ENCODE assay signal across 14 cellular contexts in the genomic region with DNA sequence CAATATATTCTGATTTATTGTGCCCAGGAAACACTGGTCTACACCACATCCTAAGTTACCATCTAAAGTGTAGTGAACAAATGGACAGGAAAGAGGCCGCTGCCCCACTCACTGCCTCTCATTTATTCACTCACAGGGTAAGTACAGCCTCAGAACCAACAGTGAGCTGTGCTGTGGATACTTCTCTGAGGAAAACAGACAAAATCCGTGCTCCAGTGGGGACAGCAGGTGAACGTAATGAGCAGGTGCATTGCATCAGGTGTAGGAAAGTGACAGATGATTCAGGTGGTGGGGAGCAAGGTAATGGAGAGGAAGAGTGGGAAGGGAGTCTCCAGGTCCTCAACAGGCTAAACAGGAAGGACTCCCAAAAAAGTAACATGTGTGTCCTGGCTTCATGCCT. TPM values are rescaled to one million over a fixed set of nuclear protein-coding genes. Genes with fewer than 3 reads are reported as not detected.
DNase-seq lines count a peak whose midpoint lies in the region; ATAC-seq and TF ChIP-seq lines count a peak whose summit lies in the region.
"Had no signal": no experiment of that assay in that cellular context is flagged by ENCODE, and none has a peak within 500 bp of the region (broad histone marks: within the 10 kb centered on the region; RNA-seq: fewer than 3 reads in every experiment).

No MANE protein-coding gene starts in this region.

- CTCF ChIA-PET in activated CD8-positive, alpha-beta memory T cell treated with anti-CD3 and anti-CD28 coated beads, Interleukin-2, amount 10 ng/mL, durations not matched to agents 7 days and 5 days (lab: Charles Lee): interaction anchor here (2.6 kb wide), 1 partner anchor 83 kb away, joined by 9 read pairs; no protein-coding TSS in a partner anchor

- no peak for ATAC-seq in activated T-cell treated with anti-CD3 and anti-CD28 coated beads, Interleukin-2, amount 50 U/mL, for 72 hours (replicated peaks in 1 of 2)
- no peak for ATAC-seq in activated CD8-positive, alpha-beta memory T cell treated with anti-CD3 and anti-CD28 coated beads, Interleukin-2, amount 10 ng/mL, durations not matched to agents 7 days and 5 days

- H3K36me3 Mint-ChIP-seq in activated T-cell treated with anti-CD3 and anti-CD28 coated beads, Interleukin-2, amount 50 U/mL, for 72 hours (ENCODE audit: insufficient read depth in 2 of 2): no peaks in the 10 kb centered on the region
- H3K36me3 Mint-ChIP-seq in activated CD8-positive, alpha-beta memory T cell treated with anti-CD3 and anti-CD28 coated beads, Interleukin-2, amount 10 ng/mL, durations not matched to agents 7 days and 5 days: no peaks in the 10 kb centered on the region
- H3K36me3 Mint-ChIP-seq: CD14-positive monocyte had no signal

- TF ChIP-seq CTCF in GM20000 (IDR thresholded peaks at IDR 0.05; ENCODE audit: extremely low read depth, missing control alignments): no peak

- peak; percentile 14 for DNase-seq in activated T-cell treated with anti-CD3 and anti-CD28 coated beads, Interleukin-2, amount 50 U/mL, for 1 hour
- no peak for DNase-seq in activated T-cell treated with anti-CD3 and anti-CD28 coated beads, Interleukin-2, amount 50 U/mL, for 72 hours
- peak; percentile 3 for DNase-seq in GM20000 (ENCODE audit: low spot score)
- peak; percentile 36 for DNase-seq in activated CD8-positive, alpha-beta memory T cell treated with anti-CD3 and anti-CD28 coated beads, Interleukin-2, amount 10 ng/mL, durations not matched to agents 7 days and 5 days
- peak; percentile 35 for DNase-seq in mesenteric fat pad (ENCODE audit: low spot score)
- DNase-seq in activated naive CD4-positive, alpha-beta T cell (lab: John Stamatoyannopoulos, UW): no peak
- no peak for DNase-seq in NCI-H774 (lab: John Stamatoyannopoulos, UW)
- DNase-seq: H9, NCI-H446 treated with DMSO at 0.1 percent for 48 hours, Right ventricle myocardium superior had no signal

- H3K4me3 Mint-ChIP-seq in activated T-cell treated with anti-CD3 and anti-CD28 coated beads, Interleukin-2, amount 50 U/mL, for 72 hours: no peak overlapping the region
- no peak overlapping the region for H3K4me3 Mint-ChIP-seq in activated CD8-positive, alpha-beta memory T cell treated with anti-CD3 and anti-CD28 coated beads, Interleukin-2, amount 10 ng/mL, durations not matched to agents 7 days and 5 days
- H3K4me3 Mint-ChIP-seq: H9 had no signal

- peaks cover 23% of the 10 kb centered on the region for H3K4me1 Mint-ChIP-seq in activated T-cell treated with anti-CD3 and anti-CD28 coated beads, Interleukin-2, amount 50 U/mL, for 72 hours (ENCODE audit: low read depth)
- H3K4me1 Mint-ChIP-seq in activated CD8-positive, alpha-beta memory T cell treated with anti-CD3 and anti-CD28 coated beads, Interleukin-2, amount 10 ng/mL, durations not matched to agents 7 days and 5 days: peaks cover 22% of the 10 kb centered on the region

- no peak overlapping the region for H3K27ac Mint-ChIP-seq in activated T-cell treated with anti-CD3 and anti-CD28 coated beads, Interleukin-2, amount 50 U/mL, for 72 hours
- H3K27ac Mint-ChIP-seq in activated CD8-positive, alpha-beta memory T cell treated with anti-CD3 and anti-CD28 coated beads, Interleukin-2, amount 10 ng/mL, durations not matched to agents 7 days and 5 days: no peak overlapping the region
- H3K27ac Mint-ChIP-seq: CD14-positive monocyte, H9 had no signal

- no peaks in the 10 kb centered on the region for H3K9me3 Mint-ChIP-seq in activated T-cell treated with anti-CD3 and anti-CD28 coated beads, Interleukin-2, amount 50 U/mL, for 72 hours
- no peaks in the 10 kb centered on the region for H3K9me3 Mint-ChIP-seq in activated CD8-positive, alpha-beta memory T cell treated with anti-CD3 and anti-CD28 coated beads, Interleukin-2, amount 10 ng/mL, durations not matched to agents 7 days and 5 days (ENCODE audit: low read depth)
- H3K9me3 Mint-ChIP-seq: H9 had no signal

- H3K27me3 Mint-ChIP-seq in activated T-cell treated with anti-CD3 and anti-CD28 coated beads, Interleukin-2, amount 50 U/mL, for 72 hours (ENCODE audit: low read depth): peaks cover 92% of the 10 kb centered on the region
- H3K27me3 Mint-ChIP-seq in activated CD8-positive, alpha-beta memory T cell treated with anti-CD3 and anti-CD28 coated beads, Interleukin-2, amount 10 ng/mL, durations not matched to agents 7 days and 5 days: peaks cover 88% of the 10 kb centered on the region

RNA-seq across cellular contexts. Expression of gene ULBP2, which starts 8.4 kb away (rescaled TPM):
- total RNA-seq in activated T-cell treated with anti-CD3 and anti-CD28 coated beads, Interleukin-2, amount 50 U/mL, for 72 hours: 1 to 10 TPM in 1 of 2 donors, under 1 TPM in 1; 1.00 to 1.5 TPM
- under 1 TPM; 0.80 to 0.99 TPM for total RNA-seq in activated CD8-positive, alpha-beta memory T cell treated with anti-CD3 and anti-CD28 coated beads, Interleukin-2, amount 10 ng/mL, durations not matched to agents 7 days and 5 days
- total RNA-seq in mesenteric fat pad: 0.96 TPM
- total RNA-seq: H9, Peyer's patch had no signal

RNA-seq across cellular contexts. Expression of gene RAET1G, which starts 10.5 kb away (rescaled TPM):
- total RNA-seq in activated T-cell treated with anti-CD3 and anti-CD28 coated beads, Interleukin-2, amount 50 U/mL, for 72 hours: not detected
- total RNA-seq in activated CD8-positive, alpha-beta memory T cell treated with anti-CD3 and anti-CD28 coated beads, Interleukin-2, amount 10 ng/mL, durations not matched to agents 7 days and 5 days: not detected
- total RNA-seq in mesenteric fat pad: 0.51 TPM
- total RNA-seq: H9, Peyer's patch, Right ventricle myocardium superior had no signal

RNA-seq across cellular contexts. Expression of gene ULBP1, which starts 30.3 kb away (rescaled TPM):
- 10 to 100 TPM in 1 of 2 donors, 1 to 10 TPM in 1; 9.4 to 12.4 TPM for total RNA-seq in activated T-cell treated with anti-CD3 and anti-CD28 coated beads, Interleukin-2, amount 50 U/mL, for 72 hours
- 1 to 10 TPM in 1 of 2 experiments, under 1 TPM in 1; 0.82 to 1.2 TPM for total RNA-seq in activated CD8-positive, alpha-beta memory T cell treated with anti-CD3 and anti-CD28 coated beads, Interleukin-2, amount 10 ng/mL, durations not matched to agents 7 days and 5 days
- 0.19 TPM for total RNA-seq in mesenteric fat pad
- total RNA-seq: HT1080, Peyer's patch had no signal

RNA-seq across cellular contexts. Expression of gene RAET1E, which starts 35.5 kb away (rescaled TPM):
- not detected for total RNA-seq in activated T-cell treated with anti-CD3 and anti-CD28 coated beads, Interleukin-2, amount 50 U/mL, for 72 hours
- total RNA-seq in activated CD8-positive, alpha-beta memory T cell treated with anti-CD3 and anti-CD28 coated beads, Interleukin-2, amount 10 ng/mL, durations not matched to agents 7 days and 5 days: not detected
- 0.29 TPM for total RNA-seq in mesenteric fat pad
- total RNA-seq: H9, IMR-90, Peyer's patch had no signal

Comparison
In these comparisons a context has a peak if more than half of its experiments do, and no peak if none do; other contexts are left out.
1. DNase-seq: peak in activated T-cell treated with anti-CD3 and anti-CD28 coated beads, Interleukin-2, amount 50 U/mL, for 1 hour (single experiment), GM20000 (single experiment), activated CD8-positive, alpha-beta memory T cell treated with anti-CD3 and anti-CD28 coated beads, Interleukin-2, amount 10 ng/mL, durations not matched to agents 7 days and 5 days (single experiment) and mesenteric fat pad (single experiment); none in activated T-cell treated with anti-CD3 and anti-CD28 coated beads, Interleukin-2, amount 50 U/mL, for 72 hours (0 of 2), activated naive CD4-positive, alpha-beta T cell (0 of 4) and NCI-H774 (single experiment).